In the genomic region with DNA sequence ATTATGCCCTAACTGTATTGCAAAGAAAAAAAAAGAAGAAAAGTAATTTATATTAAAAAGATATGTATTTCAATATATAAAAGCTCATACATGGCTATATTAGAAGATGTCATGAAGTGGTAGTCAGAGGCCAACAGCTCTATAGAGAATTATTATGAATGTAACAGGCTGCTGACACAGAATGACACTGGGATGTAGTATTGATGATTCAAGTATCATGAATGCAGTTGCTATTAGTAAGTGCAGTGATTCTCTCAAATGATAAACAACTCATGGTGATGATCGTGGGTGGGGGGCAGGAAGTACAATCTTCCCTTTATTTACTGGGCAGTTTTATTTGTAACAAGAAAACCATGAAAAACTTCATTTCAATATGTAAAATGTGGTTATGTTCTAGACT, we compare ENCODE assay signal across 24 cellular contexts.
DNase-seq lines count a peak whose midpoint lies in the region; ATAC-seq, FAIRE-seq and TF ChIP-seq lines count a peak whose summit lies in the region.
"Had no signal": no experiment of that assay in that cellular context is flagged by ENCODE, and none has a peak within 500 bp of the region (broad histone marks: within the 10 kb centered on the region; RNA-seq: fewer than 3 reads in every experiment).

No MANE protein-coding gene starts in this region.

- H3K4me2 ChIP-seq in PC-9 = no peak overlapping the region

- TF ChIP-seq POLR2A in H54 (IDR thresholded peaks at IDR 0.05; ENCODE audit: low read depth, low read length) = no peak

- POLR2A ChIA-PET in PC-9 (lab: Charles Lee; ENCODE audit: unreplicated experiment) = no interaction called here

- no peaks in the 10 kb centered on the region for H3K79me2 ChIP-seq in PC-9 (ENCODE audit: low read depth)

- H3K9me3 ChIP-seq in psoas muscle (no peaks in the 10 kb centered on the region), PC-9 (ENCODE audit: insufficient read depth, low read depth) (no peaks in the 10 kb centered on the region)
- H3K9me3 ChIP-seq: left ventricle myocardium inferior, prostate gland, thoracic aorta, uterus had no signal

- intact Hi-C loops in psoas muscle (cut with DNase I) = no loop called here
- intact Hi-C loops in PC-9 (cut with micrococcal nuclease; ENCODE audit: unreplicated experiment) = loop anchor here (1.0 to 2.0 kb wide), 2 partner anchors 83 to 125 kb away; partner anchors contain the start of genes COL4A5 and COL4A6
- intact Hi-C loops in left ventricle myocardium superior (cut with micrococcal nuclease) = no loop called here

- H3K27me3 ChIP-seq in psoas muscle (ENCODE audit: insufficient read depth in 3 of 3, low read length in 2 of 3) = peaks cover 0 to 12% (median 0%) of the 10 kb centered on the region in 3 donors
- H3K27me3 ChIP-seq in PC-9 (ENCODE audit: insufficient read depth, low read depth) = no peaks in the 10 kb centered on the region
- H3K27me3 ChIP-seq: uterus had no signal

- no TSS peak for BruUV-seq in PC-9 (replicated peaks; lab: Mats Ljungman, UMichigan)

- no peaks in the 10 kb centered on the region for H3F3A ChIP-seq in PC-9 (ENCODE audit: insufficient read depth, low read depth)

- H3K9me2 ChIP-seq in PC-9 (ENCODE audit: insufficient read depth) = no peaks in the 10 kb centered on the region

- H3K4me1 ChIP-seq in psoas muscle = peaks cover 3% of the 10 kb centered on the region
- H3K4me1 ChIP-seq in PC-9 (replicated peaks; ENCODE audit: insufficient read depth) = peaks cover 22% of the 10 kb centered on the region; the same call in 1 of the 2 replicates
- H3K4me1 ChIP-seq: left ventricle myocardium inferior, prostate gland, uterus had no signal

- H3K27ac ChIP-seq in epithelial cell of prostate (peak overlapping the region; percentile 91), psoas muscle (no peak overlapping the region), PC-9 (no peak overlapping the region)
- H3K27ac ChIP-seq: left ventricle myocardium inferior, prostate gland, thoracic aorta, uterus had no signal

- peak; percentile 75 for FAIRE-seq in H54 (lab: Jason Lieb, UNC)
- FAIRE-seq: frontal cortex, HTR-8/SVneo had no signal

- no peak overlapping the region for H3K4me3 ChIP-seq in psoas muscle
- H3K4me3 ChIP-seq in PC-9 = no peak overlapping the region
- H3K4me3 ChIP-seq: left ventricle myocardium inferior, prostate gland, thoracic aorta, uterus had no signal

- 67 to 84% (median 80%) methylated on average over 1 of the region's 1 CpG for WGBS in psoas muscle, 3 donors

- no peaks in the 10 kb centered on the region for H4K20me1 ChIP-seq in PC-9 (ENCODE audit: insufficient read depth)

- TF ChIP-seq CTCF in psoas muscle (IDR thresholded peaks at IDR 0.05) (no peak), PC-9 (conservative IDR thresholded peaks at IDR 0.05) (no peak)

- CTCF ChIA-PET in PC-9 (lab: Charles Lee) = no interaction called here

- peak; percentile 44 to 57 (median 50) for ATAC-seq in psoas muscle
- no peak for ATAC-seq in left ventricle myocardium superior
- ATAC-seq: stimulated activated naive CD8-positive, alpha-beta T cell treated with anti-CD3 and anti-CD28 coated beads, Interleukin-15, Interleukin-2, amounts not matched to agents 100 U/mL and 50 U/mL, for 24 hours; T-helper 17 cell had no signal

- H3K36me3 ChIP-seq in psoas muscle (ENCODE audit: insufficient read depth in 1 of 2, low read depth in 1 of 2) (no peaks in the 10 kb centered on the region), PC-9 (ENCODE audit: low read depth) (no peaks in the 10 kb centered on the region)
- H3K36me3 ChIP-seq: left ventricle myocardium inferior, prostate gland, thoracic aorta, uterus had no signal

- no peak for DNase-seq in H54 (ENCODE audit: insufficient read length, low spot score)
- DNase-seq in RKO (ENCODE audit: low spot score) = peak; percentile 40
- no peak for DNase-seq in epithelial cell of prostate (ENCODE audit: low read depth, low spot score)
- DNase-seq in psoas muscle = no peak
- no peak for DNase-seq in cerebellar nuclear complex (lab: John Stamatoyannopoulos, UW)
- DNase-seq in PC-9 = no peak
- DNase-seq in left ventricle myocardium superior = no peak
- DNase-seq in GM19238 (ENCODE audit: insufficient read length, low spot score) = no peak
- DNase-seq: activated effector memory CD4-positive, alpha-beta T cell treated with anti-CD3 and anti-CD28 coated beads, Interleukin-2, amount 50 U/mL, for 16 hours; activated naive CD8-positive, alpha-beta T cell treated with anti-CD3 and anti-CD28 coated beads for 36 hours; activated T-cell treated with anti-CD3 and anti-CD28 coated beads for 4 hours; aorta; CD4-positive, alpha-beta T cell; central memory CD4-positive, alpha-beta T cell; naive B cell; NCI-H1417 treated with DMSO at 0.1 percent for 48 hours; stimulated activated naive CD8-positive, alpha-beta T cell treated with anti-CD3 and anti-CD28 coated beads, Interleukin-15, Interleukin-2, amounts not matched to agents 100 U/mL and 50 U/mL, for 24 hours; T-helper 17 cell had no signal

- H2AFZ ChIP-seq in PC-9 = no peak overlapping the region
